ENCODE assay signal across 23 cellular contexts in the genomic region with DNA sequence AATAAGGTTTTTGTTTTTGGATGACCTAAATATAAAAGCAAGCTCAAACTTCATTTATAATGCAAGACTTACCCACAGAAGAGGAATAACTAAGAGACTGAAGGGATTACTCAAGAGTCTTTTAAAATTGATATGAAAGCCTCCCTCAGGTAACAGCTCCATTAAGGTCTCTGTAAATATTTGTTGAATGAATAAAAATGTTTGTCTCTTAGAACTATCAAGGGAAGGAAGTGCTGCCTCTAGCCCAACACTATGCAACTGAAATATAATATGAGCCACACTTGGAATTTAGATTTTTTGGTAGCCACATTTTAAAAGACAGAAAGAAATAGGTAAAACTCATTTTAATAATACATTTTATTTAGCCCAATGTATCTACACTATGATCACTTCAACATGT.
"Had no signal": no experiment of that assay in that cellular context is flagged by ENCODE, and none has a peak within 500 bp of the region (broad histone marks: within the 10 kb centered on the region; RNA-seq: fewer than 3 reads in every experiment).

No MANE protein-coding gene starts in this region.

- H3K27me3 ChIP-seq: heart right ventricle, neutrophil, pancreas, right atrium auricular region, spleen, upper lobe of left lung had no signal

- FAIRE-seq: keratinocyte, pancreas had no signal

- H3K27ac ChIP-seq: epithelial cell of prostate, heart right ventricle, neutrophil, pancreas, psoas muscle, right atrium auricular region, spleen, thoracic aorta, upper lobe of left lung had no signal

- DNase-seq: activated CD4-positive, alpha-beta T cell treated with anti-CD3 and anti-CD28 coated beads for 4 hours; activated CD4-positive, alpha-beta T cell treated with anti-CD3 and anti-CD28 coated beads, Interleukin-2, amount 50 U/mL, for 48 hours; activated CD4-positive, CD25-positive, alpha-beta regulatory T cell; activated CD8-positive, alpha-beta memory T cell treated with anti-CD3 and anti-CD28 coated beads, Interleukin-2, amount 50 U/mL, for 48 hours; activated naive CD4-positive, alpha-beta T cell treated with Interleukin-2 at 50 U/mL for 16 hours; activated naive CD8-positive, alpha-beta T cell treated with anti-CD3 and anti-CD28 coated beads for 36 hours; activated T-cell treated with anti-CD3 and anti-CD28 coated beads, Interleukin-2, amount 50 U/mL, for 48 hours; central memory CD4-positive, alpha-beta T cell; heart right ventricle; naive thymus-derived CD8-positive, alpha-beta T cell; pancreas; psoas muscle; spleen; stimulated activated CD4-positive, alpha-beta T cell treated with anti-CD3 and anti-CD28 coated beads, Interleukin-4, amount 100 ng/mL, for 1 hour; stimulated activated naive CD4-positive, alpha-beta T cell; upper lobe of left lung had no signal

- H3K9me3 Mint-ChIP-seq: activated naive CD8-positive, alpha-beta T cell treated with anti-CD3 and anti-CD28 coated beads for 36 hours; naive thymus-derived CD8-positive, alpha-beta T cell; T-helper 1 cell treated with Interleukin-12 subunit alpha and Interleukin-12 subunit beta and Interleukin-4 antibody, amounts not matched to agents 30 μg/mL and 1 μg/mL, for 36 hours had no signal

- H3K4me3 ChIP-seq: heart right ventricle, lung, pancreas, psoas muscle, right atrium auricular region, spleen, thoracic aorta, upper lobe of left lung had no signal

- H3K4me1 Mint-ChIP-seq: activated naive CD8-positive, alpha-beta T cell treated with anti-CD3 and anti-CD28 coated beads for 36 hours; naive thymus-derived CD8-positive, alpha-beta T cell had no signal

- H3K36me3 Mint-ChIP-seq: activated naive CD8-positive, alpha-beta T cell treated with anti-CD3 and anti-CD28 coated beads for 36 hours; naive thymus-derived CD8-positive, alpha-beta T cell had no signal

- H3K27me3 Mint-ChIP-seq: activated naive CD8-positive, alpha-beta T cell treated with anti-CD3 and anti-CD28 coated beads for 36 hours; naive thymus-derived CD8-positive, alpha-beta T cell had no signal

- H3K4me3 Mint-ChIP-seq: activated naive CD8-positive, alpha-beta T cell treated with anti-CD3 and anti-CD28 coated beads for 36 hours; naive thymus-derived CD8-positive, alpha-beta T cell; T-helper 1 cell treated with Interleukin-12 subunit alpha and Interleukin-12 subunit beta and Interleukin-4 antibody, amounts not matched to agents 30 μg/mL and 1 μg/mL, for 36 hours had no signal

- H3K27ac Mint-ChIP-seq: activated naive CD8-positive, alpha-beta T cell treated with anti-CD3 and anti-CD28 coated beads for 36 hours; naive thymus-derived CD8-positive, alpha-beta T cell; T-helper 1 cell treated with Interleukin-12 subunit alpha and Interleukin-12 subunit beta and Interleukin-4 antibody, amounts not matched to agents 30 μg/mL and 1 μg/mL, for 36 hours had no signal
